1 cellular context compared by ENCODE assay signal in genomic region chr9:37466037-37466709, GRCh38.
TF ChIP-seq lines count a peak whose summit lies in the region.

No MANE protein-coding gene starts in this region.

TF ChIP-seq in GM12878, 131 proteins besides CTCF, POLR2A, EP300 and RAD21 (continued from another document and continues in another):
- no peak for TF ChIP-seq ZBTB4 (CRISPR knock-in tag; IDR thresholded peaks at IDR 0.05)
- peak; percentile 57; the same call in 1 of the 2 replicates for TF ChIP-seq NR2F1 (conservative IDR thresholded peaks at IDR 0.05)
- TF ChIP-seq ZNF592 (IDR thresholded peaks at IDR 0.05): no peak
- TF ChIP-seq EZH2 (IDR thresholded peaks at IDR 0.05; ENCODE audit: borderline replicate concordance, control insufficient read depth, low read depth, low read length): no peak
- TF ChIP-seq CHD4 (IDR thresholded peaks at IDR 0.05): no peak
- TF ChIP-seq MEF2A (IDR thresholded peaks at IDR 0.05; ENCODE audit: insufficient read depth, low read depth, low read length): no peak
- no peak for TF ChIP-seq ZNF24 (IDR thresholded peaks at IDR 0.05)
- no peak for TF ChIP-seq ZBTB33 (IDR thresholded peaks at IDR 0.05)
- TF ChIP-seq SP1 (IDR thresholded peaks at IDR 0.05; ENCODE audit: low read depth, low read length): no peak
- TF ChIP-seq FOS (IDR thresholded peaks at IDR 0.05; ENCODE audit: borderline replicate concordance, extremely low read depth, insufficient read length): no peak
- no peak for TF ChIP-seq BRCA1 (IDR thresholded peaks at IDR 0.05; ENCODE audit: low read depth, low read length)
- TF ChIP-seq MTA2 (IDR thresholded peaks at IDR 0.05; ENCODE audit: low read depth): no peak
- no peak for TF ChIP-seq STAT1 (conservative IDR thresholded peaks at IDR 0.05)
- peak; percentile 29; the same call in 1 of the 2 replicates for TF ChIP-seq NR2C1 (IDR thresholded peaks at IDR 0.05)
- no peak for TF ChIP-seq MAX (IDR thresholded peaks at IDR 0.05; ENCODE audit: low read depth, low read length)
- TF ChIP-seq REST (IDR thresholded peaks at IDR 0.05; ENCODE audit: low read depth, low read length): 0 out of 2 replicates have a peak, but pooled peaks have one; percentile 26
- TF ChIP-seq TARDBP (IDR thresholded peaks at IDR 0.05; ENCODE audit: borderline replicate concordance): no peak
- TF ChIP-seq DPF2 (IDR thresholded peaks at IDR 0.05): 0 out of 2 replicates have a peak, but pooled peaks have one; percentile 32
- no peak for TF ChIP-seq KLF5 (IDR thresholded peaks at IDR 0.05; ENCODE audit: partially characterized antibody)
- TF ChIP-seq NKRF (conservative IDR thresholded peaks at IDR 0.05): peak; percentile 94
- TF ChIP-seq YY1 (IDR thresholded peaks at IDR 0.05; ENCODE audit: low read depth, low read length): 0 out of 2 replicates have a peak, but pooled peaks have one; percentile 24
- peak; percentile 13 for TF ChIP-seq NBN (IDR thresholded peaks at IDR 0.05)
- peak; percentile 59; the same call in 1 of the 2 replicates for TF ChIP-seq BACH1 (IDR thresholded peaks at IDR 0.05; ENCODE audit: borderline replicate concordance)
- TF ChIP-seq ZNF687 (IDR thresholded peaks at IDR 0.05): peak; percentile 10; the same call in 1 of the 2 replicates
- TF ChIP-seq E4F1 (IDR thresholded peaks at IDR 0.05; ENCODE audit: borderline replicate concordance, partially characterized antibody): no peak
- no peak for TF ChIP-seq ETV6 (conservative IDR thresholded peaks at IDR 0.05 in 1 of 2, IDR thresholded peaks at IDR 0.05 in 1 of 2; ENCODE audit: borderline replicate concordance in 1 of 2, low read depth in 1 of 2)
- TF ChIP-seq MTA3 (IDR thresholded peaks at IDR 0.05; ENCODE audit: borderline replicate concordance, low read length): 0 out of 2 replicates have a peak, but pooled peaks have one; percentile 37
- no peak for TF ChIP-seq SRF (IDR thresholded peaks at IDR 0.05; ENCODE audit: low read depth in 2 of 2, low read length in 2 of 2)
- no peak for TF ChIP-seq HDAC6 (IDR thresholded peaks at IDR 0.05; ENCODE audit: unreplicated experiment)
- no peak for TF ChIP-seq SMC3 (IDR thresholded peaks at IDR 0.05; ENCODE audit: borderline replicate concordance, low read length)
- TF ChIP-seq ELK1 (IDR thresholded peaks at IDR 0.05; ENCODE audit: low read depth, low read length): no peak
- no peak; the same call in 1 of the 2 replicates for TF ChIP-seq FOXM1 (IDR thresholded peaks at IDR 0.05; ENCODE audit: low read depth, low read length)
- peak; percentile 86 for TF ChIP-seq IKZF1 (conservative IDR thresholded peaks at IDR 0.05)
